In genomic region chr4:2925496-2925895, GRCh38 we compare ENCODE assay signal across 25 cellular contexts. TPM values are rescaled to one million over a fixed set of nuclear protein-coding genes. Genes with fewer than 3 reads are reported as not detected.
DNase-seq lines count a peak whose midpoint lies in the region; ATAC-seq and TF ChIP-seq lines count a peak whose summit lies in the region.
"Had no signal": no experiment of that assay in that cellular context is flagged by ENCODE, and none has a peak within 500 bp of the region (broad histone marks: within the 10 kb centered on the region; RNA-seq: fewer than 3 reads in every experiment).

No MANE protein-coding gene starts in this region.

- TF ChIP-seq CTCF in RWPE1 (conservative IDR thresholded peaks at IDR 0.05; ENCODE audit: low read depth), result no peak
- TF ChIP-seq CTCF in thyroid gland (IDR thresholded peaks at IDR 0.05), result no peak

- POLR2A ChIA-PET in RWPE1 (lab: Yijun Ruan, JAX; ENCODE audit: low non-redundant PET), result no interaction called here

- no peak overlapping the region for H2BK15ac ChIP-seq in mesenchymal stem cell (ENCODE audit: low read depth, poor library complexity, severe bottlenecking)

- no peak overlapping the region for H2BK12ac ChIP-seq in mesenchymal stem cell (ENCODE audit: low read length in 2 of 2)

- peak; percentile 33 for DNase-seq in activated effector memory CD4-positive, alpha-beta T cell treated with anti-CD3 and anti-CD28 coated beads, Interleukin-2, amount 50 U/mL, for 16 hours
- DNase-seq in activated effector memory CD4-positive, alpha-beta T cell treated with Interleukin-2 at 50 U/mL for 16 hours, result no peak
- DNase-seq in RWPE1 (ENCODE audit: low spot score) (no peak), mesenchymal stem cell (no peak), thyroid gland (no peak), amygdala (lab: John Stamatoyannopoulos, UW) (no peak), NCI-H2029 treated with DMSO at 0.1 percent for 48 hours (lab: John Stamatoyannopoulos, UW) (no peak)
- DNase-seq: Calu3; DND-41; esophagus squamous epithelium; foreskin keratinocyte; naive thymus-derived CD4-positive, alpha-beta T cell; NCI-H1105 treated with DMSO at 0.1 percent for 48 hours; NCI-H187 treated with DMSO at 0.1 percent for 48 hours; NCI-H2171 treated with DMSO at 0.1 percent for 48 hours; NCI-H510A treated with DMSO at 0.1 percent for 48 hours; occipital lobe; RPMI8226 had no signal

- no peak overlapping the region for H4K8ac ChIP-seq in mesenchymal stem cell (ENCODE audit: low read length)

- no peak overlapping the region for H3K18ac ChIP-seq in mesenchymal stem cell (ENCODE audit: low read depth in 1 of 2, low read length in 2 of 2)

- H3K27me3 ChIP-seq in mesenchymal stem cell (ENCODE audit: control insufficient read depth in 1 of 2, insufficient read depth in 1 of 2, low read length in 2 of 2) (no peaks in the 10 kb centered on the region), thyroid gland (no peaks in the 10 kb centered on the region)
- H3K27me3 ChIP-seq: esophagus squamous epithelium, foreskin keratinocyte, heart left ventricle, upper lobe of left lung had no signal

- peak overlapping the region; percentile 47 for H2AK5ac ChIP-seq in mesenchymal stem cell (ENCODE audit: low read length, severe bottlenecking)

- no peak overlapping the region for H3K23ac ChIP-seq in mesenchymal stem cell (ENCODE audit: low read length in 2 of 2)

- H4K91ac ChIP-seq in mesenchymal stem cell (ENCODE audit: low read length), result no peak overlapping the region

- H3K9ac ChIP-seq in mesenchymal stem cell (ENCODE audit: low read length), result no peak overlapping the region

- H3K4me3 ChIP-seq in mesenchymal stem cell (ENCODE audit: insufficient read depth in 1 of 2, low read depth in 1 of 2, low read length in 2 of 2) (no peak overlapping the region), thyroid gland (replicated peaks in 1 of 3) (no peak overlapping the region)
- H3K4me3 ChIP-seq: A549, esophagus squamous epithelium, GM23338, heart left ventricle, K562, upper lobe of left lung had no signal

- CTCF ChIA-PET in RWPE1 (lab: Yijun Ruan, JAX), result no interaction called here

- 96% methylated on average over 4 of the region's 5 CpGs for WGBS in mesenchymal stem cell
- 85 to 90% methylated on average over 5 of the region's 5 CpGs for WGBS in thyroid gland, 2 donors

- no peak overlapping the region for H2BK5ac ChIP-seq in mesenchymal stem cell (ENCODE audit: low read depth, low read length, poor library complexity, severe bottlenecking)

- H3K4me2 ChIP-seq in mesenchymal stem cell (ENCODE audit: low read length, poor library complexity, severe bottlenecking), result no peak overlapping the region
- H3K4me2 ChIP-seq: A549, GM23338 had no signal

- no peak for ATAC-seq in HG02759 (IDR thresholded peaks at IDR 0.05; ENCODE audit: unreplicated experiment)
- ATAC-seq: A549; GM23338; heart left ventricle; K562; naive thymus-derived CD4-positive, alpha-beta T cell; stimulated activated memory B cell treated with anti-CD40 and anti-IgM and Interleukin-4, amounts not matched to agents 10 μg/mL and 1 μg/mL and 100 μg/mL, for 72 hours had no signal

- H3K4ac ChIP-seq in mesenchymal stem cell (ENCODE audit: low read depth in 1 of 2, low read length in 2 of 2), result no peak overlapping the region

- no peak overlapping the region for H3K14ac ChIP-seq in mesenchymal stem cell (ENCODE audit: low read length in 2 of 2)

- H2BK120ac ChIP-seq in mesenchymal stem cell (ENCODE audit: low read depth, low read length), result no peak overlapping the region

- H3K36me3 ChIP-seq in mesenchymal stem cell (ENCODE audit: control insufficient read depth in 1 of 2, insufficient read depth in 2 of 2, low read depth in 1 of 2, low read length in 2 of 2), result peaks cover 67 to 74% of the 10 kb centered on the region in 2 experiments
- peaks cover 26 to 40% of the 10 kb centered on the region in 2 donors for H3K36me3 ChIP-seq in thyroid gland

- H2AFZ ChIP-seq in mesenchymal stem cell (ENCODE audit: low read depth, low read length), result no peak overlapping the region
- H2AFZ ChIP-seq: GM23338 had no signal

- H3K9me3 ChIP-seq in mesenchymal stem cell (ENCODE audit: control insufficient read depth, low read length), result no peaks in the 10 kb centered on the region
- no peaks in the 10 kb centered on the region for H3K9me3 ChIP-seq in thyroid gland
- H3K9me3 ChIP-seq: A549, esophagus squamous epithelium, heart left ventricle, upper lobe of left lung had no signal

- H3K4me1 ChIP-seq in mesenchymal stem cell (ENCODE audit: control insufficient read depth, insufficient read depth, low read depth, low read length) (peaks cover 29% of the 10 kb centered on the region), thyroid gland (peaks cover 29 to 33% of the 10 kb centered on the region in 2 donors)
- H3K4me1 ChIP-seq: A549 had no signal

- TF ChIP-seq POLR2A in thyroid gland (IDR thresholded peaks at IDR 0.05), result no peak

- intact Hi-C loops in thyroid gland (cut with DNase I), result no loop called here

- H3K27ac ChIP-seq in RWPE1, result peak overlapping the region; percentile 37
- no peak overlapping the region for H3K27ac ChIP-seq in mesenchymal stem cell (ENCODE audit: low read length, poor library complexity, severe bottlenecking)
- H3K27ac ChIP-seq in thyroid gland, result peak overlapping the region; percentile 24 to 62 (median 44)
- H3K27ac ChIP-seq: A549, esophagus squamous epithelium, foreskin keratinocyte, heart left ventricle had no signal

- H3K79me1 ChIP-seq in mesenchymal stem cell (replicated peaks; ENCODE audit: low read length, poor library complexity, severe bottlenecking), result peaks cover 38% of the 10 kb centered on the region

RNA-seq across cellular contexts. Expression of gene NOP14, which starts 37.7 kb away (rescaled TPM):
- polyA plus RNA-seq in mesenchymal stem cell (2013, experiment 1 of 2), result 32.6 TPM
- polyA plus RNA-seq in mesenchymal stem cell (2013, experiment 2 of 2), result 33.3 TPM
- total RNA-seq in thyroid gland, result 10 to 100 TPM; 18.4 to 24.8 (median 19.3) TPM

RNA-seq across cellular contexts. Expression of gene GRK4, which starts 37.9 kb away (rescaled TPM):
- 3.6 TPM for polyA plus RNA-seq in mesenchymal stem cell (2013, experiment 1 of 2)
- polyA plus RNA-seq in mesenchymal stem cell (2013, experiment 2 of 2), result 3.7 TPM
- total RNA-seq in thyroid gland, result 10 to 100 TPM in 1 of 4 donors, 1 to 10 TPM in 3; 7.6 to 10.8 (median 9.1) TPM
